ENCODE assay signal across 1 cellular context in genomic region chr7:80902035-80902434, GRCh38.
TF ChIP-seq lines count a peak whose summit lies in the region.

No MANE protein-coding gene starts in this region.

TF ChIP-seq in GM23338, 12 proteins besides CTCF, POLR2A, EP300 and RAD21 (continued from another document):
- TF ChIP-seq, protein P1, sequence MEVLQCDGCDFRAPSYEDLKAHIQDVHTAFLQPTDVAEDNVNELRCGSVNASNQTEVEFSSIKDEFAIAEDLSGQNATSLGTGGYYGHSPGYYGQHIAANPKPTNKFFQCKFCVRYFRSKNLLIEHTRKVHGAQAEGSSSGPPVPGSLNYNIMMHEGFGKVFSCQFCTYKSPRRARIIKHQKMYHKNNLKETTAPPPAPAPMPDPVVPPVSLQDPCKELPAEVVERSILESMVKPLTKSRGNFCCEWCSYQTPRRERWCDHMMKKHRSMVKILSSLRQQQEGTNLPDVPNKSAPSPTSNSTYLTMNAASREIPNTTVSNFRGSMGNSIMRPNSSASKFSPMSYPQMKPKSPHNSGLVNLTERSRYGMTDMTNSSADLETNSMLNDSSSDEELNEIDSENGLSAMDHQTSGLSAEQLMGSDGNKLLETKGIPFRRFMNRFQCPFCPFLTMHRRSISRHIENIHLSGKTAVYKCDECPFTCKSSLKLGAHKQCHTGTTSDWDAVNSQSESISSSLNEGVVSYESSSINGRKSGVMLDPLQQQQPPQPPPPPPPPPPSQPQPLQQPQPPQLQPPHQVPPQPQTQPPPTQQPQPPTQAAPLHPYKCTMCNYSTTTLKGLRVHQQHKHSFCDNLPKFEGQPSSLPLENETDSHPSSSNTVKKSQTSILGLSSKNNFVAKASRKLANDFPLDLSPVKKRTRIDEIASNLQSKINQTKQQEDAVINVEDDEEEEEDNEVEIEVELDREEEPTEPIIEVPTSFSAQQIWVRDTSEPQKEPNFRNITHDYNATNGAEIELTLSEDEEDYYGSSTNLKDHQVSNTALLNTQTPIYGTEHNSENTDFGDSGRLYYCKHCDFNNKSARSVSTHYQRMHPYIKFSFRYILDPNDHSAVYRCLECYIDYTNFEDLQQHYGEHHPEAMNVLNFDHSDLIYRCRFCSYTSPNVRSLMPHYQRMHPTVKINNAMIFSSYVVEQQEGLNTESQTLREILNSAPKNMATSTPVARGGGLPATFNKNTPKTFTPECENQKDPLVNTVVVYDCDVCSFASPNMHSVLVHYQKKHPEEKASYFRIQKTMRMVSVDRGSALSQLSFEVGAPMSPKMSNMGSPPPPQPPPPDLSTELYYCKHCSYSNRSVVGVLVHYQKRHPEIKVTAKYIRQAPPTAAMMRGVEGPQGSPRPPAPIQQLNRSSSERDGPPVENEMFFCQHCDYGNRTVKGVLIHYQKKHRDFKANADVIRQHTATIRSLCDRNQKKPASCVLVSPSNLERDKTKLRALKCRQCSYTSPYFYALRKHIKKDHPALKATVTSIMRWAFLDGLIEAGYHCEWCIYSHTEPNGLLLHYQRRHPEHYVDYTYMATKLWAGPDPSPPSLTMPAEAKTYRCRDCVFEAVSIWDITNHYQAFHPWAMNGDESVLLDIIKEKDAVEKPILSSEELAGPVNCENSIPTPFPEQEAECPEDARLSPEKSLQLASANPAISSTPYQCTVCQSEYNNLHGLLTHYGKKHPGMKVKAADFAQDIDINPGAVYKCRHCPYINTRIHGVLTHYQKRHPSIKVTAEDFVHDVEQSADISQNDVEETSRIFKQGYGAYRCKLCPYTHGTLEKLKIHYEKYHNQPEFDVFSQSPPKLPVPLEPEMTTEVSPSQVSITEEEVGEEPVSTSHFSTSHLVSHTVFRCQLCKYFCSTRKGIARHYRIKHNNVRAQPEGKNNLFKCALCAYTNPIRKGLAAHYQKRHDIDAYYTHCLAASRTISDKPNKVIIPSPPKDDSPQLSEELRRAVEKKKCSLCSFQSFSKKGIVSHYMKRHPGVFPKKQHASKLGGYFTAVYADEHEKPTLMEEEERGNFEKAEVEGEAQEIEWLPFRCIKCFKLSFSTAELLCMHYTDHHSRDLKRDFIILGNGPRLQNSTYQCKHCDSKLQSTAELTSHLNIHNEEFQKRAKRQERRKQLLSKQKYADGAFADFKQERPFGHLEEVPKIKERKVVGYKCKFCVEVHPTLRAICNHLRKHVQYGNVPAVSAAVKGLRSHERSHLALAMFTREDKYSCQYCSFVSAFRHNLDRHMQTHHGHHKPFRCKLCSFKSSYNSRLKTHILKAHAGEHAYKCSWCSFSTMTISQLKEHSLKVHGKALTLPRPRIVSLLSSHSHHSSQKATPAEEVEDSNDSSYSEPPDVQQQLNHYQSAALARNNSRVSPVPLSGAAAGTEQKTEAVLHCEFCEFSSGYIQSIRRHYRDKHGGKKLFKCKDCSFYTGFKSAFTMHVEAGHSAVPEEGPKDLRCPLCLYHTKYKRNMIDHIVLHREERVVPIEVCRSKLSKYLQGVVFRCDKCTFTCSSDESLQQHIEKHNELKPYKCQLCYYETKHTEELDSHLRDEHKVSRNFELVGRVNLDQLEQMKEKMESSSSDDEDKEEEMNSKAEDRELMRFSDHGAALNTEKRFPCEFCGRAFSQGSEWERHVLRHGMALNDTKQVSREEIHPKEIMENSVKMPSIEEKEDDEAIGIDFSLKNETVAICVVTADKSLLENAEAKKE (CRISPR knock-in tag; IDR thresholded peaks at IDR 0.05), result no peak
